In the genomic region with DNA sequence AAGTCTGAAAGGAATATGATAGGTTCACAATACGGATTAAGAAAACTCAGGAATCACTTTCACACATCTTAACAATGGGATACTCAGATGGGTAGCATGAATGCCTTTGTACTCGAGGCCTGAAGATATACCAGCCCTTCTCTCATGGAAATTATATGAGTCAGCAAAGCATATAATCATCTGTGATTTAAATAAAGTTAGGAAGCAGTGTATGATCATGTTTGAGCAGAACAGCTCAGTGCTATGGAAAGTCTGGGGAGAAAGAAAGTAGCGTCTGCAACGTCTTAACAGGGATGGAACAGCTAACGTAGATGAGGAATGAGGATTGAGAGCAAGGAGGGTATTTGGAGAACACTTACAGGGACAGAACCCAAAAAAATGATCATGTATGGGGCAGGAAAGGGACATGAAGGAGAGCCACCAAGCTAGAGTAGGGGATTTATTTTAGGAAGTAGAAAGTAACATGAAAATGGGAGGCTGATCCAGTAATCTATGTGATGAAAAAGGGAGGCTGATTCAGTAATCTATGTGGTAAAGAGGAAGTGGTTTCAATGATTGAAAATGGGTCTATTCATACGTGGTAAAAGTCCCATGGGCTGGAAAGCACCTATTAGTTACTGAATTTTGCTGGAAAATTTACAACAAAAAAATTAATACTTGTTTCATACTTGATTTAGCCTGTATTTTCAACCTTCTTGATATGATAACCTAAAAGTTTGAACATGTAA, we compare ENCODE assay signal across 16 cellular contexts.
DNase-seq lines count a peak whose midpoint lies in the region; ATAC-seq lines count a peak whose summit lies in the region.
"Had no signal": no experiment of that assay in that cellular context is flagged by ENCODE, and none has a peak within 500 bp of the region (broad histone marks: within the 10 kb centered on the region; RNA-seq: fewer than 3 reads in every experiment).

No MANE protein-coding gene starts in this region.

- H3K36me3 ChIP-seq in CD4-positive, alpha-beta memory T cell (ENCODE audit: insufficient read depth, low read length) = no peaks in the 10 kb centered on the region
- H3K36me3 ChIP-seq: adrenal gland had no signal

- H3K9me3 Mint-ChIP-seq in CD4-positive, alpha-beta memory T cell = peaks cover 0 to 2% (median 0%) of the 10 kb centered on the region in 8 donors

- POLR2A ChIA-PET in CD4-positive, alpha-beta memory T cell (lab: Charles Lee; ENCODE audit: partially characterized antibody) = no interaction called here

- H3K9me3 ChIP-seq in CD4-positive, alpha-beta memory T cell (ENCODE audit: control insufficient read depth in 1 of 2, low read length in 2 of 2) = no peaks in the 10 kb centered on the region
- H3K9me3 ChIP-seq: adrenal gland had no signal

- no peaks in the 10 kb centered on the region for H3K27me3 ChIP-seq in CD4-positive, alpha-beta memory T cell (ENCODE audit: insufficient read depth, low read length)
- H3K27me3 ChIP-seq: adrenal gland had no signal

- no peaks in the 10 kb centered on the region for H3K4me1 ChIP-seq in CD4-positive, alpha-beta memory T cell (ENCODE audit: insufficient read depth, low read length)

- intact Hi-C loops in CD4-positive, alpha-beta memory T cell (cut with micrococcal nuclease) = no loop called here

- CTCF ChIA-PET in CD4-positive, alpha-beta memory T cell (lab: Charles Lee; ENCODE audit: partially characterized antibody) = interaction anchor here (1.4 kb wide), 1 partner anchor 10 kb away, joined by 3 read pairs; no protein-coding TSS in a partner anchor

- H3K27ac Mint-ChIP-seq in CD4-positive, alpha-beta memory T cell = no peak overlapping the region

- no peak overlapping the region for H3K4me3 Mint-ChIP-seq in CD4-positive, alpha-beta memory T cell

- H3K4me1 Mint-ChIP-seq in CD4-positive, alpha-beta memory T cell = no peaks in the 10 kb centered on the region

- no peaks in the 10 kb centered on the region for H3K36me3 Mint-ChIP-seq in CD4-positive, alpha-beta memory T cell

- DNase-seq in Kasumi-1 (lab: John Stamatoyannopoulos, UW) (peak; percentile 3 to 42), dermis blood vessel endothelial cell (peak; percentile 23), COLO829 (ENCODE audit: low spot score) (no peak), NCI-H82 treated with DMSO at 0.1 percent for 48 hours (lab: John Stamatoyannopoulos, UW; ENCODE audit: unreplicated experiment) (no peak)
- DNase-seq in CD4-positive, alpha-beta memory T cell = no peak
- DNase-seq: activated CD4-positive, alpha-beta T cell treated with anti-CD3 and anti-CD28 coated beads for 48 hours; activated CD8-positive, alpha-beta memory T cell treated with anti-CD3 and anti-CD28 coated beads, Interleukin-2, amount 50 U/mL, for 4 hours; activated gamma-delta T cell; adrenal gland; COR-L47; DND-41; NCI-H1694; RPMI8226 had no signal

- ATAC-seq in GM18502 (IDR thresholded peaks at IDR 0.05; ENCODE audit: poor library complexity, unreplicated experiment) = peak; percentile 81
- peak; percentile 64 for ATAC-seq in GM21423 (IDR thresholded peaks at IDR 0.05; ENCODE audit: unreplicated experiment)

- H3K4me3 ChIP-seq in CD4-positive, alpha-beta memory T cell (ENCODE audit: low read length in 2 of 2) = no peak overlapping the region
- H3K4me3 ChIP-seq: adrenal gland, lung had no signal

- no peak overlapping the region for H3K27ac ChIP-seq in CD4-positive, alpha-beta memory T cell (ENCODE audit: low read depth, low read length)
- H3K27ac ChIP-seq: adrenal gland had no signal

- H3K27me3 Mint-ChIP-seq in CD4-positive, alpha-beta memory T cell = peaks cover 5 to 17% of the 10 kb centered on the region in 2 donors

Comparison
In these comparisons a context has a peak if more than half of its experiments do, and no peak if none do; other contexts are left out.
1. DNase-seq: peak in Kasumi-1 (2 of 2) and dermis blood vessel endothelial cell (single experiment); none in CD4-positive, alpha-beta memory T cell (0 of 5), COLO829 (single experiment) and NCI-H82 treated with DMSO at 0.1 percent for 48 hours (single experiment).